12 cellular contexts compared by ENCODE assay signal in genomic region chr1:225876900-225877510, GRCh38. TPM values are rescaled to one million over a fixed set of nuclear protein-coding genes. Genes with fewer than 3 reads are reported as not detected.
DNase-seq lines count a peak whose midpoint lies in the region; ATAC-seq and TF ChIP-seq lines count a peak whose summit lies in the region.
"Had no signal": no experiment of that assay in that cellular context is flagged by ENCODE, and none has a peak within 500 bp of the region (broad histone marks: within the 10 kb centered on the region; RNA-seq: fewer than 3 reads in every experiment).

No MANE protein-coding gene starts in this region.

- no peaks in the 10 kb centered on the region for H3K27me3 ChIP-seq in BLaER1 treated with 17β-estradiol and CSF1 and Interleukin-3, amounts not matched to agents 10 nM and 100 nM
- H3K27me3 ChIP-seq in PC-9 (ENCODE audit: insufficient read depth, low read depth) (no peaks in the 10 kb centered on the region), esophagus muscularis mucosa (no peaks in the 10 kb centered on the region), neural progenitor cell (peaks cover 17% of the 10 kb centered on the region)

- CTCF ChIA-PET in PC-9 (lab: Charles Lee), result no interaction called here

- H2AFZ ChIP-seq in PC-9 (no peak overlapping the region), neural progenitor cell (replicated peaks) (no peak overlapping the region)

- peaks cover 14% of the 10 kb centered on the region for H3K4me1 Mint-ChIP-seq in neural progenitor cell

- TF ChIP-seq CTCF in PC-9 (conservative IDR thresholded peaks at IDR 0.05) (no peak), esophagus muscularis mucosa (IDR thresholded peaks at IDR 0.05) (no peak), neural progenitor cell (IDR thresholded peaks at IDR 0.05) (no peak), omental fat pad (IDR thresholded peaks at IDR 0.05) (no peak)

- peak overlapping the region in 8 of 11 experiments; percentile 98 to 100 (median 100); a peak in 14 of 22 replicates for H3K4me2 ChIP-seq in BLaER1 treated with 17β-estradiol and CSF1 and Interleukin-3, amounts not matched to agents 10 nM and 100 nM
- H3K4me2 ChIP-seq in PC-9 (peak overlapping the region; percentile 12; the same call in 1 of the 2 replicates), neural progenitor cell (no peak overlapping the region)

- H3K4me1 ChIP-seq in BLaER1 treated with 17β-estradiol and CSF1 and Interleukin-3, amounts not matched to agents 10 nM and 100 nM, result peaks cover 40 to 61% (median 55%) of the 10 kb centered on the region in 10 experiments
- H3K4me1 ChIP-seq in PC-9 (replicated peaks; ENCODE audit: insufficient read depth) (peaks cover 86% of the 10 kb centered on the region), esophagus muscularis mucosa (peaks cover 45 to 51% (median 47%) of the 10 kb centered on the region in 4 donors), neural progenitor cell (peaks cover 10% of the 10 kb centered on the region)

- 71% methylated on average over 12 of the region's 12 CpGs for WGBS in esophagus muscularis mucosa

- H3K9me3 ChIP-seq in BLaER1 treated with 17β-estradiol and CSF1 and Interleukin-3, amounts not matched to agents 10 nM and 100 nM (replicated peaks in 1 of 11), result no peaks in the 10 kb centered on the region
- H3K9me3 ChIP-seq in PC-9 (ENCODE audit: insufficient read depth, low read depth) (no peaks in the 10 kb centered on the region), esophagus muscularis mucosa (no peaks in the 10 kb centered on the region), neural progenitor cell (ENCODE audit: low read depth) (no peaks in the 10 kb centered on the region)

- H3K79me2 ChIP-seq in PC-9 (ENCODE audit: low read depth), result peaks cover 67% of the 10 kb centered on the region
- H3K79me2 ChIP-seq in neural progenitor cell (ENCODE audit: low read depth), result no peaks in the 10 kb centered on the region

- intact Hi-C loops in PC-9 (cut with micrococcal nuclease; ENCODE audit: unreplicated experiment), result loop anchor here (5.0 kb wide), 1 partner anchor 220 kb away; no protein-coding TSS in a partner anchor
- intact Hi-C loops in esophagus muscularis mucosa (cut with DNase I), result no loop called here

- no peaks in the 10 kb centered on the region for H3K9me3 Mint-ChIP-seq in neural progenitor cell
- H3K9me3 Mint-ChIP-seq: brain, nephron progenitor cell had no signal

- DNase-seq in PC-9 (no peak), esophagus muscularis mucosa (ENCODE audit: extremely low spot score) (no peak), putamen (ENCODE audit: low spot score) (peak; percentile 25), neural progenitor cell (ENCODE audit: low spot score) (no peak), DMS 273 (lab: John Stamatoyannopoulos, UW; ENCODE audit: unreplicated experiment) (no peak), dermis blood vessel endothelial cell (no peak), omental fat pad (ENCODE audit: low spot score) (no peak)
- DNase-seq: T-helper 9 cell had no signal

- H4K20me1 ChIP-seq in BLaER1 treated with 17β-estradiol and CSF1 and Interleukin-3, amounts not matched to agents 10 nM and 100 nM, result peaks cover 0 to 86% (median 24%) of the 10 kb centered on the region in 11 experiments; a peak in 15 of 22 replicates
- H4K20me1 ChIP-seq in PC-9 (ENCODE audit: insufficient read depth) (0 out of 2 replicates have a peak, but pooled peaks cover 12% of the 10 kb centered on the region), neural progenitor cell (ENCODE audit: low read depth) (peaks cover 8% of the 10 kb centered on the region)

- H3K9me2 ChIP-seq in PC-9 (ENCODE audit: insufficient read depth), result no peaks in the 10 kb centered on the region

- peaks cover 5% of the 10 kb centered on the region for H3K36me3 Mint-ChIP-seq in neural progenitor cell
- H3K36me3 Mint-ChIP-seq: brain had no signal

- POLR2A ChIA-PET in PC-9 (lab: Charles Lee; ENCODE audit: unreplicated experiment), result interaction anchor here (0.7 to 0.8 kb wide), 2 partner anchors 63 to 412 kb away, joined by 3 to 6 read pairs; no protein-coding TSS in a partner anchor

- H3F3A ChIP-seq in PC-9 (ENCODE audit: insufficient read depth, low read depth) (peaks cover 70% of the 10 kb centered on the region), neural progenitor cell (ENCODE audit: low read depth) (peaks cover 16% of the 10 kb centered on the region)

- no peak overlapping the region for H3K4me3 Mint-ChIP-seq in neural progenitor cell

- no peak overlapping the region for H3K4me3 ChIP-seq in BLaER1 treated with 17β-estradiol and CSF1 and Interleukin-3, amounts not matched to agents 10 nM and 100 nM
- H3K4me3 ChIP-seq in PC-9, result no peak overlapping the region
- H3K4me3 ChIP-seq in esophagus muscularis mucosa, result no peak overlapping the region
- H3K4me3 ChIP-seq in neural progenitor cell, result no peak overlapping the region
- H3K4me3 ChIP-seq: skin epidermis had no signal

- H3K27me3 Mint-ChIP-seq in neural progenitor cell (ENCODE audit: insufficient read depth, low read depth), result peaks cover 7% of the 10 kb centered on the region

- ATAC-seq in omental fat pad (ENCODE audit: low FRiP score), result no peak

- TF ChIP-seq POLR2A in esophagus muscularis mucosa (IDR thresholded peaks at IDR 0.05; ENCODE audit: low read depth), result no peak

- BruUV-seq in PC-9 (replicated peaks; lab: Mats Ljungman, UMichigan), result no TSS peak

- TF ChIP-seq EP300 in esophagus muscularis mucosa (IDR thresholded peaks at IDR 0.05), result no peak

- peak overlapping the region in 1 of 11 experiments; percentile 92; a peak in 1 of 22 replicates for H3K9ac ChIP-seq in BLaER1 treated with 17β-estradiol and CSF1 and Interleukin-3, amounts not matched to agents 10 nM and 100 nM
- H3K9ac ChIP-seq in neural progenitor cell, result no peak overlapping the region

- H3K36me3 ChIP-seq in BLaER1 treated with 17β-estradiol and CSF1 and Interleukin-3, amounts not matched to agents 10 nM and 100 nM, result peaks cover 34 to 60% (median 52%) of the 10 kb centered on the region in 11 experiments
- H3K36me3 ChIP-seq in PC-9 (ENCODE audit: low read depth), result peaks cover 10% of the 10 kb centered on the region; the same call in 1 of the 2 replicates
- H3K36me3 ChIP-seq in esophagus muscularis mucosa, result peaks cover 15 to 55% (median 42%) of the 10 kb centered on the region in 4 donors
- H3K36me3 ChIP-seq in neural progenitor cell, result no peaks in the 10 kb centered on the region

- H3K27ac ChIP-seq in BLaER1 treated with 17β-estradiol and CSF1 and Interleukin-3, amounts not matched to agents 10 nM and 100 nM, result peak overlapping the region in 4 of 11 experiments; percentile 90 to 97 (median 94); a peak in 7 of 22 replicates
- H3K27ac ChIP-seq in PC-9, result peak overlapping the region; percentile 91
- peak overlapping the region; percentile 11 to 67 (median 38) for H3K27ac ChIP-seq in esophagus muscularis mucosa (replicated peaks in 1 of 4)
- no peak overlapping the region for H3K27ac ChIP-seq in neural progenitor cell

- H3K27ac Mint-ChIP-seq in neural progenitor cell, result no peak overlapping the region
- H3K27ac Mint-ChIP-seq: nephron progenitor cell had no signal

RNA-seq across cellular contexts. Expression of gene TMEM63A, which starts 5.2 kb away (rescaled TPM):
- total RNA-seq in PC-9 (2021) (115 and 126 TPM in 2 replicates), esophagus muscularis mucosa (10 to 100 TPM; 14.6 to 30.7 (median 24.5) TPM), neural progenitor cell (ENCODE audit: low replicate concordance) (5.1 and 12.3 TPM in 2 replicates), dermis blood vessel endothelial cell (12.4 and 15.0 TPM in 2 replicates), omental fat pad (10 to 100 TPM; 27.6 to 93.3 (median 41.5) TPM)

RNA-seq across cellular contexts. Expression of gene LEFTY1, which starts 11.9 kb away (rescaled TPM):
- not detected in 2 replicates for total RNA-seq in PC-9 (2021)
- total RNA-seq in esophagus muscularis mucosa, result under 1 TPM in 1 of 4 donors, not detected in 3; 0.33 TPM
- total RNA-seq in neural progenitor cell (ENCODE audit: low replicate concordance), result not detected in 2 replicates
- total RNA-seq in dermis blood vessel endothelial cell, result 0.19 TPM in 1 of 2 replicates, not detected in the other
- under 1 TPM in 1 of 4 donors, not detected in 3; 0.44 TPM for total RNA-seq in omental fat pad

RNA-seq across cellular contexts. Expression of gene PYCR2, which starts 47.0 kb away (rescaled TPM):
- total RNA-seq in PC-9 (2021), result 100 and 112 TPM in 2 replicates
- total RNA-seq in esophagus muscularis mucosa, result 10 to 100 TPM; 37.4 to 73.6 (median 58.2) TPM
- 23.8 and 54.7 TPM in 2 replicates for total RNA-seq in neural progenitor cell (ENCODE audit: low replicate concordance)
- total RNA-seq in dermis blood vessel endothelial cell, result 35.7 and 41.1 TPM in 2 replicates
- 10 to 100 TPM; 33.5 to 52.6 (median 45.6) TPM for total RNA-seq in omental fat pad
